In genomic region chr15:52626671-52627369, GRCh38 we compare ENCODE assay signal across 14 cellular contexts. TPM values are rescaled to one million over a fixed set of nuclear protein-coding genes. Genes with fewer than 3 reads are reported as not detected.
DNase-seq lines count a peak whose midpoint lies in the region; ATAC-seq and TF ChIP-seq lines count a peak whose summit lies in the region.
"Had no signal": no experiment of that assay in that cellular context is flagged by ENCODE, and none has a peak within 500 bp of the region (broad histone marks: within the 10 kb centered on the region; RNA-seq: fewer than 3 reads in every experiment).

No MANE protein-coding gene starts in this region.

- H3K9me3 ChIP-seq in CD8-positive, alpha-beta T cell (ENCODE audit: low read length), result no peaks in the 10 kb centered on the region
- no peaks in the 10 kb centered on the region for H3K9me3 ChIP-seq in gastrocnemius medialis
- H3K9me3 ChIP-seq: BLaER1 treated with 17β-estradiol and CSF1 and Interleukin-3, amounts not matched to agents 10 nM and 100 nM had no signal

- no peak for TF ChIP-seq CTCF in activated CD8-positive, alpha-beta T cell treated with anti-CD3 and anti-CD28 coated beads for 36 hours (IDR thresholded peaks at IDR 0.05)
- TF ChIP-seq CTCF in CD8-positive, alpha-beta T cell (IDR thresholded peaks at IDR 0.05), result no peak
- no peak for TF ChIP-seq CTCF in gastrocnemius medialis (IDR thresholded peaks at IDR 0.05 in 4 of 5, conservative IDR thresholded peaks at IDR 0.05 in 1 of 5)

- H3K27ac Mint-ChIP-seq in activated CD8-positive, alpha-beta T cell treated with anti-CD3 and anti-CD28 coated beads for 36 hours, result peak overlapping the region; percentile 6
- no peak overlapping the region for H3K27ac Mint-ChIP-seq in activated CD8-positive, alpha-beta T cell treated with anti-CD3 and anti-CD28 coated beads, Interleukin-2, amount 10 ng/mL, durations not matched to agents 7 days and 5 days
- H3K27ac Mint-ChIP-seq in CD8-positive, alpha-beta T cell, result peak overlapping the region; percentile 58
- H3K27ac Mint-ChIP-seq in effector memory CD8-positive, alpha-beta T cell, result peak overlapping the region; percentile 9 to 71
- H3K27ac Mint-ChIP-seq: B cell, H9 had no signal

- in situ Hi-C loops in gastrocnemius medialis (cut with MboI; ENCODE audit: low sequenced_read_pairs in 4 of 4), result no loop called here

- intact Hi-C loops in activated CD8-positive, alpha-beta T cell treated with anti-CD3 and anti-CD28 coated beads for 36 hours (cut with micrococcal nuclease), result no loop called here
- intact Hi-C loops in CD8-positive, alpha-beta T cell (cut with DNase I, micrococcal nuclease), result loop anchor here in 1 of 2 experiments (5.0 kb wide), 1 partner anchor 105 kb away; no protein-coding TSS in a partner anchor
- intact Hi-C loops in gastrocnemius medialis (cut with DNase I; ENCODE audit: low total_unique reads), result loop anchor here (10.0 kb wide), 2 partner anchors 48 to 372 kb away; partner anchors contain the start of gene ATOSA

- no peaks in the 10 kb centered on the region for H3K4me1 ChIP-seq in CD8-positive, alpha-beta T cell (ENCODE audit: insufficient read depth, low read length)
- peaks cover 41 to 91% of the 10 kb centered on the region in 2 donors for H3K4me1 ChIP-seq in gastrocnemius medialis
- H3K4me1 ChIP-seq: BLaER1 treated with 17β-estradiol and CSF1 and Interleukin-3, amounts not matched to agents 10 nM and 100 nM had no signal

- H3K27ac ChIP-seq in CD8-positive, alpha-beta T cell (ENCODE audit: low read depth, low read length), result no peak overlapping the region
- H3K27ac ChIP-seq in gastrocnemius medialis, result peak overlapping the region; percentile 29 to 80 (median 66)
- H3K27ac ChIP-seq: BLaER1 treated with 17β-estradiol and CSF1 and Interleukin-3, amounts not matched to agents 10 nM and 100 nM had no signal

- H3K4me3 Mint-ChIP-seq in activated CD8-positive, alpha-beta T cell treated with anti-CD3 and anti-CD28 coated beads for 36 hours, result no peak overlapping the region
- H3K4me3 Mint-ChIP-seq in activated CD8-positive, alpha-beta T cell treated with anti-CD3 and anti-CD28 coated beads, Interleukin-2, amount 10 ng/mL, durations not matched to agents 7 days and 5 days, result no peak overlapping the region
- H3K4me3 Mint-ChIP-seq in CD8-positive, alpha-beta T cell, result no peak overlapping the region
- H3K4me3 Mint-ChIP-seq in effector memory CD8-positive, alpha-beta T cell, result no peak overlapping the region
- H3K4me3 Mint-ChIP-seq: B cell; CD8-positive, alpha-beta memory T cell; H9 had no signal

- DNase-seq in activated CD8-positive, alpha-beta T cell treated with anti-CD3 and anti-CD28 coated beads for 36 hours, result no peak
- no peak for DNase-seq in activated CD8-positive, alpha-beta T cell treated with anti-CD3 and anti-CD28 coated beads, Interleukin-2, amount 10 ng/mL, durations not matched to agents 7 days and 5 days
- no peak for DNase-seq in CD8-positive, alpha-beta T cell
- no peak for DNase-seq in effector memory CD8-positive, alpha-beta T cell
- DNase-seq in gastrocnemius medialis (no peak), NOMO-1 treated with DMSO at 0.1 percent for 48 hours (lab: John Stamatoyannopoulos, UW; ENCODE audit: unreplicated experiment) (no peak), NCI-H187 (lab: John Stamatoyannopoulos, UW) (no peak)
- DNase-seq: 8988T; CD8-positive, alpha-beta memory T cell; COR-L47; H9 had no signal

- no peaks in the 10 kb centered on the region for H3K27me3 Mint-ChIP-seq in activated CD8-positive, alpha-beta T cell treated with anti-CD3 and anti-CD28 coated beads for 36 hours
- no peaks in the 10 kb centered on the region for H3K27me3 Mint-ChIP-seq in activated CD8-positive, alpha-beta T cell treated with anti-CD3 and anti-CD28 coated beads, Interleukin-2, amount 10 ng/mL, durations not matched to agents 7 days and 5 days (ENCODE audit: low read depth)
- H3K27me3 Mint-ChIP-seq in CD8-positive, alpha-beta T cell (ENCODE audit: low read depth), result no peaks in the 10 kb centered on the region
- no peaks in the 10 kb centered on the region for H3K27me3 Mint-ChIP-seq in effector memory CD8-positive, alpha-beta T cell
- H3K27me3 Mint-ChIP-seq: B cell; CD8-positive, alpha-beta memory T cell had no signal

- TF ChIP-seq POLR2A in gastrocnemius medialis (IDR thresholded peaks at IDR 0.05), result no peak

- CTCF ChIA-PET in activated CD8-positive, alpha-beta T cell treated with anti-CD3 and anti-CD28 coated beads for 36 hours (lab: Charles Lee), result no interaction called here
- CTCF ChIA-PET in activated CD8-positive, alpha-beta T cell treated with anti-CD3 and anti-CD28 coated beads, Interleukin-2, amount 10 ng/mL, durations not matched to agents 7 days and 5 days (lab: Charles Lee), result no interaction called here
- CTCF ChIA-PET in CD8-positive, alpha-beta T cell (lab: Charles Lee), result interaction anchor here (0.6 kb wide), 1 partner anchor 777 kb away, joined by 3 read pairs; no protein-coding TSS in a partner anchor

- no peaks in the 10 kb centered on the region for H3K27me3 ChIP-seq in CD8-positive, alpha-beta T cell (ENCODE audit: insufficient read depth, low read length)
- H3K27me3 ChIP-seq in gastrocnemius medialis, result no peaks in the 10 kb centered on the region
- H3K27me3 ChIP-seq: BLaER1 treated with 17β-estradiol and CSF1 and Interleukin-3, amounts not matched to agents 10 nM and 100 nM had no signal

- no peaks in the 10 kb centered on the region for H3K9me3 Mint-ChIP-seq in activated CD8-positive, alpha-beta T cell treated with anti-CD3 and anti-CD28 coated beads for 36 hours
- H3K9me3 Mint-ChIP-seq in activated CD8-positive, alpha-beta T cell treated with anti-CD3 and anti-CD28 coated beads, Interleukin-2, amount 10 ng/mL, durations not matched to agents 7 days and 5 days (ENCODE audit: insufficient read depth), result no peaks in the 10 kb centered on the region
- no peaks in the 10 kb centered on the region for H3K9me3 Mint-ChIP-seq in CD8-positive, alpha-beta T cell
- H3K9me3 Mint-ChIP-seq in effector memory CD8-positive, alpha-beta T cell, result no peaks in the 10 kb centered on the region
- H3K9me3 Mint-ChIP-seq: CD8-positive, alpha-beta memory T cell; H9 had no signal

- no peak for ATAC-seq in activated CD8-positive, alpha-beta T cell treated with anti-CD3 and anti-CD28 coated beads for 36 hours
- no peak for ATAC-seq in activated CD8-positive, alpha-beta T cell treated with anti-CD3 and anti-CD28 coated beads, Interleukin-2, amount 10 ng/mL, durations not matched to agents 7 days and 5 days
- ATAC-seq in CD8-positive, alpha-beta T cell, result no peak
- no peak for ATAC-seq in effector memory CD8-positive, alpha-beta T cell (replicated peaks)
- ATAC-seq in gastrocnemius medialis (peak; percentile 67 to 81), HG02678 (IDR thresholded peaks at IDR 0.05; ENCODE audit: unreplicated experiment) (no peak)

- peaks cover 7% of the 10 kb centered on the region for H3K36me3 Mint-ChIP-seq in activated CD8-positive, alpha-beta T cell treated with anti-CD3 and anti-CD28 coated beads for 36 hours (ENCODE audit: low read depth)
- peaks cover 21% of the 10 kb centered on the region for H3K36me3 Mint-ChIP-seq in activated CD8-positive, alpha-beta T cell treated with anti-CD3 and anti-CD28 coated beads, Interleukin-2, amount 10 ng/mL, durations not matched to agents 7 days and 5 days (ENCODE audit: low read depth)
- H3K36me3 Mint-ChIP-seq in CD8-positive, alpha-beta T cell, result peaks cover 63% of the 10 kb centered on the region
- peaks cover 31% of the 10 kb centered on the region for H3K36me3 Mint-ChIP-seq in effector memory CD8-positive, alpha-beta T cell (ENCODE audit: insufficient read depth)

- H3K4me1 Mint-ChIP-seq in activated CD8-positive, alpha-beta T cell treated with anti-CD3 and anti-CD28 coated beads for 36 hours (ENCODE audit: low read depth), result peaks cover 25% of the 10 kb centered on the region
- H3K4me1 Mint-ChIP-seq in activated CD8-positive, alpha-beta T cell treated with anti-CD3 and anti-CD28 coated beads, Interleukin-2, amount 10 ng/mL, durations not matched to agents 7 days and 5 days (ENCODE audit: low read depth), result peaks cover 7% of the 10 kb centered on the region
- peaks cover 24% of the 10 kb centered on the region for H3K4me1 Mint-ChIP-seq in CD8-positive, alpha-beta T cell (ENCODE audit: low read depth)
- H3K4me1 Mint-ChIP-seq in effector memory CD8-positive, alpha-beta T cell (ENCODE audit: low read depth in 2 of 2), result peaks cover 16 to 39% of the 10 kb centered on the region in 2 donors

- POLR2A ChIA-PET in activated CD8-positive, alpha-beta T cell treated with anti-CD3 and anti-CD28 coated beads for 36 hours (lab: Charles Lee), result interaction anchor here (0.7 kb wide), 1 partner anchor 54 kb away, joined by 6 read pairs; no protein-coding TSS in a partner anchor
- POLR2A ChIA-PET in activated CD8-positive, alpha-beta T cell treated with anti-CD3 and anti-CD28 coated beads, Interleukin-2, amount 10 ng/mL, durations not matched to agents 7 days and 5 days (lab: Charles Lee), result no interaction called here
- POLR2A ChIA-PET in CD8-positive, alpha-beta T cell (lab: Charles Lee), result no interaction called here

- H3K36me3 ChIP-seq in CD8-positive, alpha-beta T cell (ENCODE audit: insufficient read depth, low read length), result no peaks in the 10 kb centered on the region
- H3K36me3 ChIP-seq in gastrocnemius medialis, result peaks cover 0 to 43% of the 10 kb centered on the region in 2 donors

- no peak overlapping the region for H3K4me3 ChIP-seq in CD8-positive, alpha-beta T cell (ENCODE audit: low read depth, low read length)
- no peak overlapping the region for H3K4me3 ChIP-seq in gastrocnemius medialis
- H3K4me3 ChIP-seq: BLaER1 treated with 17β-estradiol and CSF1 and Interleukin-3, amounts not matched to agents 10 nM and 100 nM had no signal

RNA-seq across cellular contexts. Expression of gene ATOSA, which starts 52.4 kb away (rescaled TPM):
- 10 to 100 TPM; 13.1 TPM for total RNA-seq in activated CD8-positive, alpha-beta T cell treated with anti-CD3 and anti-CD28 coated beads for 36 hours
- total RNA-seq in activated CD8-positive, alpha-beta T cell treated with anti-CD3 and anti-CD28 coated beads, Interleukin-2, amount 10 ng/mL, durations not matched to agents 7 days and 5 days, result 10 to 100 TPM; 29.2 to 30.5 TPM
- total RNA-seq in CD8-positive, alpha-beta T cell, result 100 to 1,000 TPM; 133 to 134 TPM
- 100 to 1,000 TPM in 3 of 4 donors, 10 to 100 TPM in 1; 61.9 to 491 (median 137) TPM for total RNA-seq in gastrocnemius medialis

RNA-seq across cellular contexts. Expression of gene ARPP19, which starts 58.0 kb away (rescaled TPM):
- 100 to 1,000 TPM; 129 TPM for total RNA-seq in activated CD8-positive, alpha-beta T cell treated with anti-CD3 and anti-CD28 coated beads for 36 hours
- 100 to 1,000 TPM; 182 to 201 TPM for total RNA-seq in activated CD8-positive, alpha-beta T cell treated with anti-CD3 and anti-CD28 coated beads, Interleukin-2, amount 10 ng/mL, durations not matched to agents 7 days and 5 days
- total RNA-seq in CD8-positive, alpha-beta T cell, result 100 to 1,000 TPM; 141 to 156 TPM
- total RNA-seq in gastrocnemius medialis, result 100 to 1,000 TPM; 153 to 428 (median 207) TPM

Comparison
In these comparisons a context has a peak if more than half of its experiments do, and no peak if none do; other contexts are left out.
1. ATAC-seq: peak in gastrocnemius medialis (2 of 2); none in activated CD8-positive, alpha-beta T cell treated with anti-CD3 and anti-CD28 coated beads for 36 hours (single experiment), activated CD8-positive, alpha-beta T cell treated with anti-CD3 and anti-CD28 coated beads, Interleukin-2, amount 10 ng/mL, durations not matched to agents 7 days and 5 days (single experiment), CD8-positive, alpha-beta T cell (single experiment), effector memory CD8-positive, alpha-beta T cell (single experiment) and HG02678 (single experiment).